Comparison of ENCODE assay signal across 8 cellular contexts in genomic region chr17:36183001-36183810, GRCh38. TPM values are rescaled to one million over a fixed set of nuclear protein-coding genes. Genes with fewer than 3 reads are reported as not detected.
A peak's percentile ranks its signal among the peaks of the same experiment; 100 is the strongest.
DNase-seq lines count a peak whose midpoint lies in the region; ATAC-seq, FAIRE-seq and TF ChIP-seq lines count a peak whose summit lies in the region.

No MANE protein-coding gene starts in this region.

- H3K36me3 ChIP-seq in pancreas, result no peaks in the 10 kb centered on the region

- CTCF ChIA-PET in WTC11 (lab: Charles Lee), result interaction anchor here (0.6 to 1.7 kb wide), 9 partner anchors 9 to 300 kb away, joined by 3 to 9 read pairs (median 4); no protein-coding TSS in a partner anchor

- H3K27me3 ChIP-seq in pancreas, result no peaks in the 10 kb centered on the region

- H3K27ac Mint-ChIP-seq in WTC11 (no peak overlapping the region), glutamatergic neuron (ENCODE audit: unreplicated experiment) (no peak overlapping the region)

- H3K9me3 Mint-ChIP-seq in WTC11 (no peaks in the 10 kb centered on the region), glutamatergic neuron (ENCODE audit: unreplicated experiment) (peaks cover 2% of the 10 kb centered on the region)

- POLR2A ChIA-PET in WTC11 (lab: Charles Lee), result interaction anchor here (1.0 kb wide), 2 partner anchors 16 to 32 kb away, joined by 3 read pairs; no protein-coding TSS in a partner anchor

- FAIRE-seq in pancreas (lab: Jason Lieb, UNC), result no peak

- DNase-seq in NCI-H2227 (lab: John Stamatoyannopoulos, UW; ENCODE audit: unreplicated experiment), result peak; percentile 26
- no peak for DNase-seq in NCI-H2227 treated with DMSO at 0.1 percent for 48 hours (lab: John Stamatoyannopoulos, UW)
- peak; percentile 24 for DNase-seq in HK-2 (ENCODE audit: unreplicated experiment)
- DNase-seq in WTC11 (ENCODE audit: low spot score), result peak; percentile 82
- DNase-seq in glutamatergic neuron, result peak; percentile 88
- peak; percentile 49 to 95 (median 71) for DNase-seq in pancreas
- DNase-seq in mucosa of gallbladder (ENCODE audit: low spot score), result no peak

- peak; percentile 80 for ATAC-seq in WTC11
- peak; percentile 91 to 98 (median 96) for ATAC-seq in pancreas
- ATAC-seq in GM18520 (IDR thresholded peaks at IDR 0.05; ENCODE audit: unreplicated experiment), result no peak

- H3K36me3 Mint-ChIP-seq in WTC11 (no peaks in the 10 kb centered on the region), glutamatergic neuron (ENCODE audit: unreplicated experiment) (no peaks in the 10 kb centered on the region)

- intact Hi-C loops in pancreas (cut with DNase I), result loop anchor here in 1 of 3 donors (5.0 kb wide), 1 partner anchor 61 kb away; no protein-coding TSS in a partner anchor

- no peak overlapping the region for H3K27ac ChIP-seq in pancreas

- H3K9me3 ChIP-seq in pancreas, result no peaks in the 10 kb centered on the region

- 2 to 3% methylated on average over 51 to 72 of the region's 72 CpGs for WGBS in pancreas, 2 donors

- H3K4me1 Mint-ChIP-seq in WTC11 (peaks cover 5% of the 10 kb centered on the region; the same call in 1 of the 2 replicates), glutamatergic neuron (ENCODE audit: low read depth, unreplicated experiment) (peaks cover 21% of the 10 kb centered on the region)

- H3K4me3 Mint-ChIP-seq in WTC11, result peak overlapping the region; percentile 72
- peak overlapping the region; percentile 71 for H3K4me3 Mint-ChIP-seq in glutamatergic neuron (ENCODE audit: unreplicated experiment)

- TF ChIP-seq CTCF in WTC11 (IDR thresholded peaks at IDR 0.05) (no peak), glutamatergic neuron (IDR thresholded peaks at IDR 0.05; ENCODE audit: partially characterized antibody, unreplicated experiment) (no peak), pancreas (IDR thresholded peaks at IDR 0.05) (no peak)

- H3K4me1 ChIP-seq in pancreas, result no peaks in the 10 kb centered on the region

- H3K4me3 ChIP-seq in pancreas, result peak overlapping the region; percentile 38 to 88 (median 56)

- H3K27me3 Mint-ChIP-seq in WTC11 (ENCODE audit: low read depth) (peaks cover 32% of the 10 kb centered on the region), glutamatergic neuron (ENCODE audit: unreplicated experiment) (peaks cover 14% of the 10 kb centered on the region)

TF ChIP-seq in WTC11, 78 proteins besides CTCF, POLR2A, EP300 and RAD21 (continues in another document):
- TF ChIP-seq MLX (CRISPR knock-in tag; IDR thresholded peaks at IDR 0.05) (0 out of 2 replicates have a peak, but pooled peaks have one; percentile 89), ZNF219 (CRISPR knock-in tag; IDR thresholded peaks at IDR 0.05; ENCODE audit: borderline replicate concordance) (0 out of 2 replicates have a peak, but pooled peaks have one; percentile 32), KAT7 (CRISPR knock-in tag; IDR thresholded peaks at IDR 0.05; ENCODE audit: borderline replicate concordance) (0 out of 2 replicates have a peak, but pooled peaks have one; percentile 4), PREB (CRISPR knock-in tag; IDR thresholded peaks at IDR 0.05; ENCODE audit: borderline replicate concordance) (no peak), STAT6 (CRISPR knock-in tag; conservative IDR thresholded peaks at IDR 0.05; ENCODE audit: low read depth) (peak; percentile 22; the same call in 1 of the 2 replicates), PRRX2 (CRISPR knock-in tag; IDR thresholded peaks at IDR 0.05) (no peak), PRDM15 (CRISPR knock-in tag; IDR thresholded peaks at IDR 0.05) (no peak), ATF1 (CRISPR knock-in tag; IDR thresholded peaks at IDR 0.05) (no peak), ZNF263 (CRISPR knock-in tag; IDR thresholded peaks at IDR 0.05; ENCODE audit: low read depth) (0 out of 2 replicates have a peak, but pooled peaks have one; percentile 24), FOXP4 (CRISPR knock-in tag; IDR thresholded peaks at IDR 0.05) (peak; percentile 46; the same call in 1 of the 2 replicates)

RNA-seq across cellular contexts. Expression of gene TBC1D3B, which starts 6.8 kb away (rescaled TPM):
- 6.3 to 7.9 TPM (median 7.7 TPM) in 3 replicates for total RNA-seq in WTC11 (2021)
- 37.3 TPM for total RNA-seq in glutamatergic neuron (ENCODE audit: unreplicated experiment)
- total RNA-seq in pancreas, result 1 to 10 TPM; 2.2 to 5.7 (median 3.4) TPM
- 1 to 10 TPM; 3.9 to 4.5 TPM for polyA plus RNA-seq in pancreas
- 6.0 TPM for total RNA-seq in mucosa of gallbladder

RNA-seq across cellular contexts. Expression of gene CCL3L1, which starts 13.4 kb away (rescaled TPM):
- total RNA-seq in WTC11 (2021), result not detected in 3 replicates
- total RNA-seq in glutamatergic neuron (ENCODE audit: unreplicated experiment), result 6.3 TPM
- under 1 TPM in 3 of 6 donors, not detected in 3; 0.32 to 0.44 (median 0.43) TPM for total RNA-seq in pancreas
- under 1 TPM in 1 of 2 donors, not detected in 1; 0.38 TPM for polyA plus RNA-seq in pancreas
- total RNA-seq in mucosa of gallbladder, result 13.4 TPM

RNA-seq across cellular contexts. Expression of gene CCL4L2, which starts 27.7 kb away (rescaled TPM):
- total RNA-seq in WTC11 (2021), result 0.32 TPM in 1 of 3 replicates, not detected in the others
- not detected for total RNA-seq in glutamatergic neuron (ENCODE audit: unreplicated experiment)
- under 1 TPM in 2 of 6 donors, not detected in 4; 0.76 to 0.90 TPM for total RNA-seq in pancreas
- under 1 TPM in 1 of 2 donors, not detected in 1; 0.16 TPM for polyA plus RNA-seq in pancreas
- 23.7 TPM for total RNA-seq in mucosa of gallbladder

Comparison
In these comparisons a context has a peak if more than half of its experiments do, and no peak if none do; other contexts are left out.
1. DNase-seq: peak in NCI-H2227 (single experiment), HK-2 (single experiment), WTC11 (single experiment), glutamatergic neuron (single experiment) and pancreas (6 of 6); none in NCI-H2227 treated with DMSO at 0.1 percent for 48 hours (single experiment) and mucosa of gallbladder (single experiment).